ENCODE assay signal across 10 cellular contexts in genomic region chr17:76139801-76140660, GRCh38. TPM values are rescaled to one million over a fixed set of nuclear protein-coding genes. Genes with fewer than 3 reads are reported as not detected.
DNase-seq lines count a peak whose midpoint lies in the region; ATAC-seq, FAIRE-seq and TF ChIP-seq lines count a peak whose summit lies in the region.
"Had no signal": no experiment of that assay in that cellular context is flagged by ENCODE, and none has a peak within 500 bp of the region (broad histone marks: within the 10 kb centered on the region; RNA-seq: fewer than 3 reads in every experiment).

No MANE protein-coding gene starts in this region.

- H3K27ac Mint-ChIP-seq in activated T-helper 17 cell treated with anti-CD3 and anti-CD28 coated beads, Interleukin-2, amount 50 U/mL, for 72 hours = no peak overlapping the region
- no peak overlapping the region for H3K27ac Mint-ChIP-seq in stimulated activated naive CD8-positive, alpha-beta T cell treated with anti-CD3 and anti-CD28 coated beads, Interleukin-15, Interleukin-2, amounts not matched to agents 100 ng/mL and 50 ng/mL, for 24 hours

- no peaks in the 10 kb centered on the region for H3K36me3 Mint-ChIP-seq in activated T-helper 17 cell treated with anti-CD3 and anti-CD28 coated beads, Interleukin-2, amount 50 U/mL, for 72 hours (ENCODE audit: low read depth)
- H3K36me3 Mint-ChIP-seq in stimulated activated naive CD8-positive, alpha-beta T cell treated with anti-CD3 and anti-CD28 coated beads, Interleukin-15, Interleukin-2, amounts not matched to agents 100 ng/mL and 50 ng/mL, for 24 hours (ENCODE audit: low read depth) = no peaks in the 10 kb centered on the region

- no peaks in the 10 kb centered on the region for H4K20me1 ChIP-seq in SK-N-SH (ENCODE audit: insufficient read depth)

- H3K9me3 ChIP-seq in SK-N-SH = no peaks in the 10 kb centered on the region
- H3K9me3 ChIP-seq in kidney (ENCODE audit: control insufficient read depth in 1 of 2, low read length in 2 of 2) = no peaks in the 10 kb centered on the region
- H3K9me3 ChIP-seq in adrenal gland (replicated peaks in 1 of 3) = no peaks in the 10 kb centered on the region

- peaks cover 4% of the 10 kb centered on the region for H3F3A ChIP-seq in SK-N-SH (replicated peaks; ENCODE audit: insufficient read depth)

- no peak overlapping the region for H3K4me3 ChIP-seq in SK-N-SH (ENCODE audit: low read depth in 2 of 2, low read length in 1 of 2)
- peak overlapping the region in 1 of 2 donors; percentile 25 for H3K4me3 ChIP-seq in kidney (ENCODE audit: low read length in 2 of 2)
- H3K4me3 ChIP-seq in adrenal gland = no peak overlapping the region

- peak overlapping the region; percentile 70 for H3K4me3 Mint-ChIP-seq in activated T-helper 17 cell treated with anti-CD3 and anti-CD28 coated beads, Interleukin-2, amount 50 U/mL, for 72 hours
- H3K4me3 Mint-ChIP-seq in stimulated activated naive CD8-positive, alpha-beta T cell treated with anti-CD3 and anti-CD28 coated beads, Interleukin-15, Interleukin-2, amounts not matched to agents 100 ng/mL and 50 ng/mL, for 24 hours = peak overlapping the region; percentile 77

- ATAC-seq in SK-N-SH treated with all-trans-retinoic acid at 6 μM for 48 hours (no peak), GM21447 (IDR thresholded peaks at IDR 0.05; ENCODE audit: unreplicated experiment) (no peak)
- no peak for ATAC-seq in activated T-helper 17 cell treated with anti-CD3 and anti-CD28 coated beads, Interleukin-2, amount 50 U/mL, for 72 hours (replicated peaks)

- no peak for TF ChIP-seq RAD21 in SK-N-SH (IDR thresholded peaks at IDR 0.05; ENCODE audit: low read length)

- no peak for TF ChIP-seq CTCF in SK-N-SH (IDR thresholded peaks at IDR 0.05)
- TF ChIP-seq CTCF in kidney (IDR thresholded peaks at IDR 0.05; ENCODE audit: borderline replicate concordance, extremely low read depth, insufficient read depth) = no peak
- no peak for TF ChIP-seq CTCF in adrenal gland (IDR thresholded peaks at IDR 0.05)

- no peak for FAIRE-seq in kidney (lab: Jason Lieb, UNC)
- FAIRE-seq: A204.1 had no signal

- no peak for TF ChIP-seq POLR2A in adrenal gland (IDR thresholded peaks at IDR 0.05)

- POLR2A ChIA-PET in SK-N-SH (lab: Yijun Ruan, JAX) = no interaction called here

- no peak for TF ChIP-seq EP300 in SK-N-SH (IDR thresholded peaks at IDR 0.05; ENCODE audit: borderline replicate concordance in 1 of 2, low read depth in 1 of 2, low read length in 1 of 2)

- H3K9me2 ChIP-seq in SK-N-SH = no peaks in the 10 kb centered on the region

- H3K27me3 ChIP-seq in SK-N-SH (ENCODE audit: insufficient read depth) (peaks cover 20% of the 10 kb centered on the region; the same call in 1 of the 2 replicates), adrenal gland (peaks cover 43% of the 10 kb centered on the region)

- H3K36me3 ChIP-seq in SK-N-SH (replicated peaks in 1 of 2; ENCODE audit: control insufficient read depth in 1 of 2, insufficient read depth in 2 of 2, low read length in 1 of 2) (no peaks in the 10 kb centered on the region), kidney (ENCODE audit: control insufficient read depth in 1 of 2, insufficient read depth in 2 of 2, low read length in 2 of 2) (no peaks in the 10 kb centered on the region), adrenal gland (replicated peaks in 1 of 2) (no peaks in the 10 kb centered on the region)

- CTCF ChIA-PET in SK-N-SH (lab: Yijun Ruan, JAX) = interaction anchor here (1.1 to 16.5 kb wide), 5 partner anchors 18 to 140 kb away, joined by 3 to 119 read pairs (median 56); no protein-coding TSS in a partner anchor

- H2AFZ ChIP-seq in SK-N-SH (ENCODE audit: low read depth) = 0 out of 2 replicates have a peak overlapping the region, but pooled peaks have one; percentile 85

- H3K4me1 Mint-ChIP-seq in activated T-helper 17 cell treated with anti-CD3 and anti-CD28 coated beads, Interleukin-2, amount 50 U/mL, for 72 hours = peaks cover 17% of the 10 kb centered on the region
- H3K4me1 Mint-ChIP-seq in stimulated activated naive CD8-positive, alpha-beta T cell treated with anti-CD3 and anti-CD28 coated beads, Interleukin-15, Interleukin-2, amounts not matched to agents 100 ng/mL and 50 ng/mL, for 24 hours (ENCODE audit: low read depth) = peaks cover 53% of the 10 kb centered on the region

- no peaks in the 10 kb centered on the region for H3K9me3 Mint-ChIP-seq in activated T-helper 17 cell treated with anti-CD3 and anti-CD28 coated beads, Interleukin-2, amount 50 U/mL, for 72 hours
- no peaks in the 10 kb centered on the region for H3K9me3 Mint-ChIP-seq in stimulated activated naive CD8-positive, alpha-beta T cell treated with anti-CD3 and anti-CD28 coated beads, Interleukin-15, Interleukin-2, amounts not matched to agents 100 ng/mL and 50 ng/mL, for 24 hours

- no peaks in the 10 kb centered on the region for H3K79me2 ChIP-seq in SK-N-SH (ENCODE audit: insufficient read depth)

- peak; percentile 74 for DNase-seq in SK-N-SH
- DNase-seq in kidney = peak; percentile 77
- no peak for DNase-seq in adrenal gland
- DNase-seq in HPDE6-E6E7 (ENCODE audit: extremely low spot score) = no peak
- DNase-seq: dermis blood vessel endothelial cell had no signal

- H3K27ac ChIP-seq in SK-N-SH (ENCODE audit: low read depth in 2 of 2, low read length in 1 of 2) (no peak overlapping the region), kidney (ENCODE audit: low read depth in 2 of 2, low read length in 2 of 2) (no peak overlapping the region), adrenal gland (no peak overlapping the region)

- H3K4me1 ChIP-seq in SK-N-SH (ENCODE audit: control insufficient read depth in 1 of 2, insufficient read depth in 2 of 2, low read depth in 1 of 2, low read length in 1 of 2) = peaks cover 0 to 16% of the 10 kb centered on the region in 2 experiments; a peak in 2 of 4 replicates
- peaks cover 10 to 18% of the 10 kb centered on the region in 2 donors for H3K4me1 ChIP-seq in kidney (ENCODE audit: control insufficient read depth in 1 of 2, insufficient read depth in 1 of 2, low read depth in 1 of 2, low read length in 2 of 2)
- H3K4me1 ChIP-seq in adrenal gland (replicated peaks in 1 of 2) = peaks cover 3 to 21% of the 10 kb centered on the region in 2 donors

- intact Hi-C loops in kidney (cut with DNase I) (no loop called here), adrenal gland (cut with DNase I) (no loop called here)

- H3K9ac ChIP-seq in SK-N-SH = no peak overlapping the region
- H3K9ac ChIP-seq in kidney (ENCODE audit: low read length in 2 of 2) = no peak overlapping the region

- H3K4me2 ChIP-seq in SK-N-SH = peak overlapping the region; percentile 99; the same call in 1 of the 2 replicates

- peaks cover 6% of the 10 kb centered on the region for H3K27me3 Mint-ChIP-seq in activated T-helper 17 cell treated with anti-CD3 and anti-CD28 coated beads, Interleukin-2, amount 50 U/mL, for 72 hours
- peaks cover 3% of the 10 kb centered on the region for H3K27me3 Mint-ChIP-seq in stimulated activated naive CD8-positive, alpha-beta T cell treated with anti-CD3 and anti-CD28 coated beads, Interleukin-15, Interleukin-2, amounts not matched to agents 100 ng/mL and 50 ng/mL, for 24 hours

- WGBS in SK-N-SH (ENCODE audit: low lambda C conversion rate) = 55% methylated on average over 64 of the region's 78 CpGs
- WGBS in adrenal gland, 4 donors = 17 to 80% (median 32%) methylated on average over 10 to 78 of the region's 78 CpGs

TF ChIP-seq in SK-N-SH treated with all-trans-retinoic acid at 6 μM for 48 hours, 23 proteins besides CTCF, POLR2A, EP300 and RAD21:
- TF ChIP-seq ISL1 (CRISPR knock-in tag; IDR thresholded peaks at IDR 0.05) (no peak), ZFP3 (CRISPR knock-in tag; IDR thresholded peaks at IDR 0.05) (no peak), RARB (CRISPR knock-in tag; IDR thresholded peaks at IDR 0.05) (no peak)
TF ChIP-seq in SK-N-SH treated with all-trans-retinoic acid at 6 μM for 48 hours: peak in this region for 0.

RNA-seq across cellular contexts. Expression of gene FOXJ1, which starts 1.0 kb away (rescaled TPM):
- not detected in 2 replicates for polyA plus RNA-seq in SK-N-SH (2012; rRNA removed)
- polyA plus RNA-seq in SK-N-SH (2012; cell fraction: cytosol; rRNA removed) = 0.01 TPM in 2 replicates
- polyA plus RNA-seq in SK-N-SH (2012; cell fraction: nucleus; rRNA removed) = 0.07 and 0.09 TPM in 2 replicates
- under 1 TPM in 1 of 2 donors, not detected in 1; 0.15 TPM for total RNA-seq in activated T-helper 17 cell treated with anti-CD3 and anti-CD28 coated beads, Interleukin-2, amount 50 U/mL, for 72 hours
- total RNA-seq in kidney = 6.8 TPM
- polyA plus RNA-seq in kidney (ENCODE audit: insufficient read depth, low read depth, low replicate concordance) = 3.4 TPM
- total RNA-seq in adrenal gland = under 1 TPM in 1 of 8 donors, not detected in 7; 0.18 TPM
- polyA plus RNA-seq in adrenal gland = under 1 TPM in 1 of 3 donors, not detected in 2; 0.07 TPM
- total RNA-seq: dermis blood vessel endothelial cell had no signal

RNA-seq across cellular contexts. Expression of gene EXOC7, which starts 36.4 kb away (rescaled TPM):
- polyA plus RNA-seq in SK-N-SH (2012; rRNA removed) (129 and 167 TPM in 2 replicates), kidney (ENCODE audit: insufficient read depth, low read depth, low replicate concordance) (83.2 TPM), adrenal gland (100 to 1,000 TPM in 1 of 3 donors, 10 to 100 TPM in 2; 70.0 to 115 (median 89.5) TPM)
- 58.5 and 83.4 TPM in 2 replicates for polyA plus RNA-seq in SK-N-SH (2012; cell fraction: cytosol; rRNA removed)
- 364 and 387 TPM in 2 replicates for polyA plus RNA-seq in SK-N-SH (2012; cell fraction: nucleus; rRNA removed)
- total RNA-seq in activated T-helper 17 cell treated with anti-CD3 and anti-CD28 coated beads, Interleukin-2, amount 50 U/mL, for 72 hours = 100 to 1,000 TPM; 104 to 117 TPM
- total RNA-seq in kidney (143 TPM), adrenal gland (100 to 1,000 TPM in 4 of 8 donors, 10 to 100 TPM in 4; 65.7 to 145 (median 94.5) TPM)

Comparison
In these comparisons a context has a peak if more than half of its experiments do, and no peak if none do; other contexts are left out.
1. DNase-seq: peak in SK-N-SH (single experiment) and kidney (single experiment); none in adrenal gland (0 of 7) and HPDE6-E6E7 (single experiment).